In genomic region chr1:248840946-248841345, GRCh38 we compare ENCODE assay signal across 12 cellular contexts. TPM values are rescaled to one million over a fixed set of nuclear protein-coding genes. Genes with fewer than 3 reads are reported as not detected.
DNase-seq lines count a peak whose midpoint lies in the region; ATAC-seq and TF ChIP-seq lines count a peak whose summit lies in the region.
"Had no signal": no experiment of that assay in that cellular context is flagged by ENCODE, and none has a peak within 500 bp of the region (broad histone marks: within the 10 kb centered on the region; RNA-seq: fewer than 3 reads in every experiment).

No MANE protein-coding gene starts in this region.

- no peak for ATAC-seq in natural killer cell
- ATAC-seq in natural killer cell treated with Interleukin-12 subunit alpha and Interleukin-12 subunit beta and Interleukin-15 and Interleukin-18, amount 100 ng/mL, for 72 hours, result no peak
- no peak for ATAC-seq in GM21447 (IDR thresholded peaks at IDR 0.05; ENCODE audit: unreplicated experiment)
- no peak for ATAC-seq in HG03045 (IDR thresholded peaks at IDR 0.05; ENCODE audit: unreplicated experiment)

- DNase-seq in natural killer cell (no peak), glutamatergic neuron (no peak), type B pancreatic cell (ENCODE audit: extremely low spot score, unreplicated experiment) (no peak), caudate nucleus (lab: John Stamatoyannopoulos, UW) (no peak)
- no peak for DNase-seq in natural killer cell treated with Interleukin-12 subunit alpha and Interleukin-12 subunit beta and Interleukin-15 and Interleukin-18, amount 100 ng/mL, for 72 hours (ENCODE audit: low spot score)
- DNase-seq in activated T-helper 1 cell treated with anti-CD3 and anti-CD28 coated beads, Interleukin-12 subunit alpha, Interleukin-12 subunit beta, Interleukin-2, Interleukin-4 antibody, amounts not matched to agents 30 ng/mL and 10 ng/mL and 1 ng/mL, durations not matched to agents 14 hours and 24 hours and 36 hours (ENCODE audit: low spot score), result no peak
- DNase-seq: activated CD4-positive, alpha-beta T cell treated with anti-CD3 and anti-CD28 coated beads for 1 hour; effector CD8-positive, alpha-beta T cell; NCI-H526 treated with DMSO at 0.1 percent for 48 hours had no signal

- H3K4me1 Mint-ChIP-seq in natural killer cell (peaks cover 10 to 27% of the 10 kb centered on the region in 2 donors), glutamatergic neuron (ENCODE audit: low read depth, unreplicated experiment) (peaks cover 5% of the 10 kb centered on the region), type B pancreatic cell (ENCODE audit: unreplicated experiment) (peaks cover 24% of the 10 kb centered on the region)
- H3K4me1 Mint-ChIP-seq in natural killer cell treated with Interleukin-12 subunit alpha and Interleukin-12 subunit beta and Interleukin-15 and Interleukin-18, amount 100 ng/mL, for 72 hours (ENCODE audit: low read depth in 2 of 2), result peaks cover 10 to 14% of the 10 kb centered on the region in 2 donors
- peaks cover 15% of the 10 kb centered on the region for H3K4me1 Mint-ChIP-seq in activated T-helper 1 cell treated with anti-CD3 and anti-CD28 coated beads, Interleukin-12 subunit alpha, Interleukin-12 subunit beta, Interleukin-2, Interleukin-4 antibody, amounts not matched to agents 30 ng/mL and 10 ng/mL and 1 ng/mL, durations not matched to agents 14 hours and 24 hours and 36 hours (ENCODE audit: low read depth)

- no peak overlapping the region for H3K4me3 Mint-ChIP-seq in natural killer cell
- H3K4me3 Mint-ChIP-seq in natural killer cell treated with Interleukin-12 subunit alpha and Interleukin-12 subunit beta and Interleukin-15 and Interleukin-18, amount 100 ng/mL, for 72 hours, result no peak overlapping the region
- H3K4me3 Mint-ChIP-seq in activated T-helper 1 cell treated with anti-CD3 and anti-CD28 coated beads, Interleukin-12 subunit alpha, Interleukin-12 subunit beta, Interleukin-2, Interleukin-4 antibody, amounts not matched to agents 30 ng/mL and 10 ng/mL and 1 ng/mL, durations not matched to agents 14 hours and 24 hours and 36 hours, result peak overlapping the region; percentile 35
- H3K4me3 Mint-ChIP-seq in glutamatergic neuron (ENCODE audit: unreplicated experiment), result peak overlapping the region; percentile 42
- H3K4me3 Mint-ChIP-seq in type B pancreatic cell, result peak overlapping the region; percentile 58

- H3K27me3 Mint-ChIP-seq in natural killer cell (ENCODE audit: low read depth in 2 of 2) (no peaks in the 10 kb centered on the region), glutamatergic neuron (ENCODE audit: unreplicated experiment) (no peaks in the 10 kb centered on the region), type B pancreatic cell (no peaks in the 10 kb centered on the region)
- H3K27me3 Mint-ChIP-seq in natural killer cell treated with Interleukin-12 subunit alpha and Interleukin-12 subunit beta and Interleukin-15 and Interleukin-18, amount 100 ng/mL, for 72 hours, result no peaks in the 10 kb centered on the region
- no peaks in the 10 kb centered on the region for H3K27me3 Mint-ChIP-seq in activated T-helper 1 cell treated with anti-CD3 and anti-CD28 coated beads, Interleukin-12 subunit alpha, Interleukin-12 subunit beta, Interleukin-2, Interleukin-4 antibody, amounts not matched to agents 30 ng/mL and 10 ng/mL and 1 ng/mL, durations not matched to agents 14 hours and 24 hours and 36 hours (ENCODE audit: insufficient read depth)

- no peaks in the 10 kb centered on the region for H3K9me3 Mint-ChIP-seq in natural killer cell
- H3K9me3 Mint-ChIP-seq in natural killer cell treated with Interleukin-12 subunit alpha and Interleukin-12 subunit beta and Interleukin-15 and Interleukin-18, amount 100 ng/mL, for 72 hours, result no peaks in the 10 kb centered on the region
- H3K9me3 Mint-ChIP-seq in activated T-helper 1 cell treated with anti-CD3 and anti-CD28 coated beads, Interleukin-12 subunit alpha, Interleukin-12 subunit beta, Interleukin-2, Interleukin-4 antibody, amounts not matched to agents 30 ng/mL and 10 ng/mL and 1 ng/mL, durations not matched to agents 14 hours and 24 hours and 36 hours, result no peaks in the 10 kb centered on the region
- peaks cover 2% of the 10 kb centered on the region for H3K9me3 Mint-ChIP-seq in glutamatergic neuron (ENCODE audit: unreplicated experiment)
- H3K9me3 Mint-ChIP-seq in type B pancreatic cell, result no peaks in the 10 kb centered on the region

- H3K27ac Mint-ChIP-seq in natural killer cell, result peak overlapping the region; percentile 41
- H3K27ac Mint-ChIP-seq in natural killer cell treated with Interleukin-12 subunit alpha and Interleukin-12 subunit beta and Interleukin-15 and Interleukin-18, amount 100 ng/mL, for 72 hours, result no peak overlapping the region
- no peak overlapping the region for H3K27ac Mint-ChIP-seq in activated T-helper 1 cell treated with anti-CD3 and anti-CD28 coated beads, Interleukin-12 subunit alpha, Interleukin-12 subunit beta, Interleukin-2, Interleukin-4 antibody, amounts not matched to agents 30 ng/mL and 10 ng/mL and 1 ng/mL, durations not matched to agents 14 hours and 24 hours and 36 hours
- peak overlapping the region; percentile 33 for H3K27ac Mint-ChIP-seq in glutamatergic neuron (ENCODE audit: unreplicated experiment)
- H3K27ac Mint-ChIP-seq in type B pancreatic cell, result peak overlapping the region; percentile 73

- intact Hi-C loops in natural killer cell (cut with micrococcal nuclease), result no loop called here
- intact Hi-C loops in activated T-helper 1 cell treated with anti-CD3 and anti-CD28 coated beads, Interleukin-12 subunit alpha, Interleukin-12 subunit beta, Interleukin-2, Interleukin-4 antibody, amounts not matched to agents 30 ng/mL and 10 ng/mL and 1 ng/mL, durations not matched to agents 14 hours and 24 hours and 36 hours (cut with micrococcal nuclease), result no loop called here

- no peaks in the 10 kb centered on the region for H3K36me3 Mint-ChIP-seq in natural killer cell
- H3K36me3 Mint-ChIP-seq in natural killer cell treated with Interleukin-12 subunit alpha and Interleukin-12 subunit beta and Interleukin-15 and Interleukin-18, amount 100 ng/mL, for 72 hours, result no peaks in the 10 kb centered on the region
- H3K36me3 Mint-ChIP-seq in activated T-helper 1 cell treated with anti-CD3 and anti-CD28 coated beads, Interleukin-12 subunit alpha, Interleukin-12 subunit beta, Interleukin-2, Interleukin-4 antibody, amounts not matched to agents 30 ng/mL and 10 ng/mL and 1 ng/mL, durations not matched to agents 14 hours and 24 hours and 36 hours (ENCODE audit: low read depth), result peaks cover 6% of the 10 kb centered on the region
- H3K36me3 Mint-ChIP-seq in glutamatergic neuron (ENCODE audit: unreplicated experiment), result no peaks in the 10 kb centered on the region
- no peaks in the 10 kb centered on the region for H3K36me3 Mint-ChIP-seq in type B pancreatic cell

- TF ChIP-seq CTCF in natural killer cell (IDR thresholded peaks at IDR 0.05) (no peak), glutamatergic neuron (IDR thresholded peaks at IDR 0.05; ENCODE audit: partially characterized antibody, unreplicated experiment) (no peak), type B pancreatic cell (conservative IDR thresholded peaks at IDR 0.05) (no peak)

- H3K27ac ChIP-seq in caudate nucleus (ENCODE audit: low read depth, low read length), result no peak overlapping the region
- H3K27ac ChIP-seq: Peyer's patch had no signal

RNA-seq across cellular contexts. Expression of gene ZNF672, which starts 2.9 kb away (rescaled TPM):
- 10 to 100 TPM; 29.0 to 41.8 (median 38.7) TPM for total RNA-seq in natural killer cell
- 10 to 100 TPM; 41.2 to 59.7 TPM for total RNA-seq in natural killer cell treated with Interleukin-12 subunit alpha and Interleukin-12 subunit beta and Interleukin-15 and Interleukin-18, amount 100 ng/mL, for 72 hours
- total RNA-seq in activated T-helper 1 cell treated with anti-CD3 and anti-CD28 coated beads, Interleukin-12 subunit alpha, Interleukin-12 subunit beta, Interleukin-2, Interleukin-4 antibody, amounts not matched to agents 30 ng/mL and 10 ng/mL and 1 ng/mL, durations not matched to agents 14 hours and 24 hours and 36 hours, result 42.3 and 45.2 TPM in 2 replicates
- 30.5 TPM for total RNA-seq in glutamatergic neuron (ENCODE audit: unreplicated experiment)
- total RNA-seq in type B pancreatic cell (ENCODE audit: low replicate concordance), result 33.0 and 35.0 TPM in 2 replicates

RNA-seq across cellular contexts. Expression of gene SH3BP5L, which starts 15.2 kb away (rescaled TPM):
- 10 to 100 TPM; 19.0 to 27.5 (median 22.9) TPM for total RNA-seq in natural killer cell
- 10 to 100 TPM; 18.3 to 23.8 TPM for total RNA-seq in natural killer cell treated with Interleukin-12 subunit alpha and Interleukin-12 subunit beta and Interleukin-15 and Interleukin-18, amount 100 ng/mL, for 72 hours
- 29.0 and 30.9 TPM in 2 replicates for total RNA-seq in activated T-helper 1 cell treated with anti-CD3 and anti-CD28 coated beads, Interleukin-12 subunit alpha, Interleukin-12 subunit beta, Interleukin-2, Interleukin-4 antibody, amounts not matched to agents 30 ng/mL and 10 ng/mL and 1 ng/mL, durations not matched to agents 14 hours and 24 hours and 36 hours
- total RNA-seq in glutamatergic neuron (ENCODE audit: unreplicated experiment), result 74.0 TPM
- 33.4 and 33.7 TPM in 2 replicates for total RNA-seq in type B pancreatic cell (ENCODE audit: low replicate concordance)

RNA-seq across cellular contexts. Expression of gene ZNF692, which starts 17.9 kb away (rescaled TPM):
- 10 to 100 TPM; 50.4 to 58.7 (median 52.3) TPM for total RNA-seq in natural killer cell
- total RNA-seq in natural killer cell treated with Interleukin-12 subunit alpha and Interleukin-12 subunit beta and Interleukin-15 and Interleukin-18, amount 100 ng/mL, for 72 hours, result 100 to 1,000 TPM in 1 of 2 donors, 10 to 100 TPM in 1; 40.4 to 142 TPM
- 89.6 and 91.0 TPM in 2 replicates for total RNA-seq in activated T-helper 1 cell treated with anti-CD3 and anti-CD28 coated beads, Interleukin-12 subunit alpha, Interleukin-12 subunit beta, Interleukin-2, Interleukin-4 antibody, amounts not matched to agents 30 ng/mL and 10 ng/mL and 1 ng/mL, durations not matched to agents 14 hours and 24 hours and 36 hours
- total RNA-seq in glutamatergic neuron (ENCODE audit: unreplicated experiment), result 60.2 TPM
- 55.0 and 73.0 TPM in 2 replicates for total RNA-seq in type B pancreatic cell (ENCODE audit: low replicate concordance)

Comparison
In these comparisons a context has a peak if more than half of its experiments do, and no peak if none do; other contexts are left out.
1. H3K27ac Mint-ChIP-seq: peak in natural killer cell (2 of 2), glutamatergic neuron (single experiment) and type B pancreatic cell (single experiment); none in natural killer cell treated with Interleukin-12 subunit alpha and Interleukin-12 subunit beta and Interleukin-15 and Interleukin-18, amount 100 ng/mL, for 72 hours (0 of 2) and activated T-helper 1 cell treated with anti-CD3 and anti-CD28 coated beads, Interleukin-12 subunit alpha, Interleukin-12 subunit beta, Interleukin-2, Interleukin-4 antibody, amounts not matched to agents 30 ng/mL and 10 ng/mL and 1 ng/mL, durations not matched to agents 14 hours and 24 hours and 36 hours (single experiment).
2. H3K4me3 Mint-ChIP-seq: peak in activated T-helper 1 cell treated with anti-CD3 and anti-CD28 coated beads, Interleukin-12 subunit alpha, Interleukin-12 subunit beta, Interleukin-2, Interleukin-4 antibody, amounts not matched to agents 30 ng/mL and 10 ng/mL and 1 ng/mL, durations not matched to agents 14 hours and 24 hours and 36 hours (single experiment), glutamatergic neuron (single experiment) and type B pancreatic cell (single experiment); none in natural killer cell (single experiment) and natural killer cell treated with Interleukin-12 subunit alpha and Interleukin-12 subunit beta and Interleukin-15 and Interleukin-18, amount 100 ng/mL, for 72 hours (single experiment).